24 cellular contexts compared by ENCODE assay signal in the genomic region with DNA sequence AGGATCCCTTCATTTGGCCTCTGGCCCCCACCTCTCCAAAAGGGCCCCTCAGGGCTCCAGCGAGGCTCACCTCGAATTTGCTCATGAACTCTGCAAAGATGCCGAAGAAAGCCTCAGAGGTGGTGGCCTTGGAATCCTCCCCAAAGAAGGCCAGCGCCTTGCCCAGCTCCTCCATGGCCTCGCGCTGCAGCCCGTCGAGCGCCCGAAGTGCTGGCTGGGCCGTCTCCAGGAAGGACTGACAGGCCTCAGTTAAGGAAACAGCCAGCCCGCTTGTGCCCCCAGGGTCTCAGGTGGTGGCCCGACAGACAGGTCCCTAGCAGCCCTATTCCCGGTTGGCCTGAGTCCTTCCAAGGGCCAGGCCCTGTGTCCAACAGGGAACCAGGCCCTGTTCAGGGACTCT. TPM values are rescaled to one million over a fixed set of nuclear protein-coding genes. Genes with fewer than 3 reads are reported as not detected.
DNase-seq lines count a peak whose midpoint lies in the region; ATAC-seq, FAIRE-seq and TF ChIP-seq lines count a peak whose summit lies in the region.
"Had no signal": no experiment of that assay in that cellular context is flagged by ENCODE, and none has a peak within 500 bp of the region (broad histone marks: within the 10 kb centered on the region; RNA-seq: fewer than 3 reads in every experiment).

No MANE protein-coding gene starts in this region.

- H3K9ac ChIP-seq in kidney (ENCODE audit: low read length in 2 of 2) = no peak overlapping the region

- H3K4me1 Mint-ChIP-seq in activated CD8-positive, alpha-beta T cell treated with anti-CD3 and anti-CD28 coated beads, Interleukin-2, amount 10 ng/mL, durations not matched to agents 7 days and 5 days (ENCODE audit: low read depth) = peaks cover 3% of the 10 kb centered on the region
- H3K4me1 Mint-ChIP-seq in activated CD8-positive, alpha-beta T cell treated with anti-CD3 and anti-CD28 coated beads for 36 hours (ENCODE audit: low read depth) = no peaks in the 10 kb centered on the region
- H3K4me1 Mint-ChIP-seq in natural killer cell treated with Interleukin-12 subunit alpha and Interleukin-12 subunit beta and Interleukin-15 and Interleukin-18, amount 100 ng/mL, for 72 hours (ENCODE audit: low read depth in 2 of 2) = no peaks in the 10 kb centered on the region
- no peaks in the 10 kb centered on the region for H3K4me1 Mint-ChIP-seq in natural killer cell
- H3K4me1 Mint-ChIP-seq: B cell had no signal

- H3K36me3 Mint-ChIP-seq in activated CD8-positive, alpha-beta T cell treated with anti-CD3 and anti-CD28 coated beads, Interleukin-2, amount 10 ng/mL, durations not matched to agents 7 days and 5 days (ENCODE audit: low read depth) = no peaks in the 10 kb centered on the region
- no peaks in the 10 kb centered on the region for H3K36me3 Mint-ChIP-seq in activated CD8-positive, alpha-beta T cell treated with anti-CD3 and anti-CD28 coated beads for 36 hours (ENCODE audit: low read depth)
- H3K36me3 Mint-ChIP-seq in natural killer cell treated with Interleukin-12 subunit alpha and Interleukin-12 subunit beta and Interleukin-15 and Interleukin-18, amount 100 ng/mL, for 72 hours = no peaks in the 10 kb centered on the region
- H3K36me3 Mint-ChIP-seq in natural killer cell = no peaks in the 10 kb centered on the region
- H3K36me3 Mint-ChIP-seq: CD8-positive, alpha-beta T cell had no signal

- CTCF ChIA-PET in activated CD8-positive, alpha-beta T cell treated with anti-CD3 and anti-CD28 coated beads, Interleukin-2, amount 10 ng/mL, durations not matched to agents 7 days and 5 days (lab: Charles Lee) = no interaction called here
- CTCF ChIA-PET in activated CD8-positive, alpha-beta T cell treated with anti-CD3 and anti-CD28 coated beads for 36 hours (lab: Charles Lee) = no interaction called here

- no peak for DNase-seq in activated CD8-positive, alpha-beta T cell treated with anti-CD3 and anti-CD28 coated beads, Interleukin-2, amount 10 ng/mL, durations not matched to agents 7 days and 5 days
- no peak for DNase-seq in activated CD8-positive, alpha-beta T cell treated with anti-CD3 and anti-CD28 coated beads for 36 hours
- peak; percentile 41 for DNase-seq in natural killer cell treated with Interleukin-12 subunit alpha and Interleukin-12 subunit beta and Interleukin-15 and Interleukin-18, amount 100 ng/mL, for 72 hours (ENCODE audit: low spot score)
- no peak for DNase-seq in natural killer cell
- peak; percentile 46 for DNase-seq in kidney
- DNase-seq: AML-193; Caco-2; Calu3; CD4-positive, alpha-beta T cell; CD8-positive, alpha-beta T cell; DMS79 treated with DMSO at 0.1 percent for 48 hours; GDM1 had no signal

- no peaks in the 10 kb centered on the region for H3K9me3 Mint-ChIP-seq in activated CD8-positive, alpha-beta T cell treated with anti-CD3 and anti-CD28 coated beads, Interleukin-2, amount 10 ng/mL, durations not matched to agents 7 days and 5 days (ENCODE audit: insufficient read depth)
- no peaks in the 10 kb centered on the region for H3K9me3 Mint-ChIP-seq in activated CD8-positive, alpha-beta T cell treated with anti-CD3 and anti-CD28 coated beads for 36 hours
- no peaks in the 10 kb centered on the region for H3K9me3 Mint-ChIP-seq in natural killer cell treated with Interleukin-12 subunit alpha and Interleukin-12 subunit beta and Interleukin-15 and Interleukin-18, amount 100 ng/mL, for 72 hours
- H3K9me3 Mint-ChIP-seq in natural killer cell = no peaks in the 10 kb centered on the region
- H3K9me3 Mint-ChIP-seq: CD4-positive, alpha-beta T cell; CD8-positive, alpha-beta T cell had no signal

- H3K27ac Mint-ChIP-seq in activated CD8-positive, alpha-beta T cell treated with anti-CD3 and anti-CD28 coated beads, Interleukin-2, amount 10 ng/mL, durations not matched to agents 7 days and 5 days = no peak overlapping the region
- H3K27ac Mint-ChIP-seq in activated CD8-positive, alpha-beta T cell treated with anti-CD3 and anti-CD28 coated beads for 36 hours = no peak overlapping the region
- H3K27ac Mint-ChIP-seq in natural killer cell treated with Interleukin-12 subunit alpha and Interleukin-12 subunit beta and Interleukin-15 and Interleukin-18, amount 100 ng/mL, for 72 hours = no peak overlapping the region
- no peak overlapping the region for H3K27ac Mint-ChIP-seq in natural killer cell
- H3K27ac Mint-ChIP-seq: B cell; CD4-positive, alpha-beta T cell; CD8-positive, alpha-beta T cell had no signal

- intact Hi-C loops in activated CD8-positive, alpha-beta T cell treated with anti-CD3 and anti-CD28 coated beads for 36 hours (cut with micrococcal nuclease) = no loop called here
- intact Hi-C loops in natural killer cell (cut with micrococcal nuclease) = no loop called here
- intact Hi-C loops in kidney (cut with DNase I) = no loop called here

- no peak overlapping the region for H3K27ac ChIP-seq in kidney (ENCODE audit: low read depth in 2 of 2, low read length in 2 of 2)
- H3K27ac ChIP-seq: 22Rv1; A549; BLaER1 treated with 17β-estradiol and CSF1 and Interleukin-3, amounts not matched to agents 10 nM and 100 nM; C4-2B had no signal

- H3K4me3 Mint-ChIP-seq in activated CD8-positive, alpha-beta T cell treated with anti-CD3 and anti-CD28 coated beads, Interleukin-2, amount 10 ng/mL, durations not matched to agents 7 days and 5 days = no peak overlapping the region
- no peak overlapping the region for H3K4me3 Mint-ChIP-seq in activated CD8-positive, alpha-beta T cell treated with anti-CD3 and anti-CD28 coated beads for 36 hours
- no peak overlapping the region for H3K4me3 Mint-ChIP-seq in natural killer cell treated with Interleukin-12 subunit alpha and Interleukin-12 subunit beta and Interleukin-15 and Interleukin-18, amount 100 ng/mL, for 72 hours
- H3K4me3 Mint-ChIP-seq in natural killer cell = no peak overlapping the region
- H3K4me3 Mint-ChIP-seq: B cell; CD4-positive, alpha-beta T cell; CD8-positive, alpha-beta T cell had no signal

- POLR2A ChIA-PET in activated CD8-positive, alpha-beta T cell treated with anti-CD3 and anti-CD28 coated beads, Interleukin-2, amount 10 ng/mL, durations not matched to agents 7 days and 5 days (lab: Charles Lee) = interaction anchor here (0.7 kb wide), 1 partner anchor 11 kb away, joined by 3 read pairs; no protein-coding TSS in a partner anchor
- POLR2A ChIA-PET in activated CD8-positive, alpha-beta T cell treated with anti-CD3 and anti-CD28 coated beads for 36 hours (lab: Charles Lee) = no interaction called here

- H3K36me3 ChIP-seq in kidney (ENCODE audit: control insufficient read depth in 1 of 2, insufficient read depth in 2 of 2, low read length in 2 of 2) = no peaks in the 10 kb centered on the region

- no peaks in the 10 kb centered on the region for H3K9me3 ChIP-seq in kidney (ENCODE audit: control insufficient read depth in 1 of 2, low read length in 2 of 2)
- H3K9me3 ChIP-seq: A549; BLaER1 treated with 17β-estradiol and CSF1 and Interleukin-3, amounts not matched to agents 10 nM and 100 nM; Caco-2 had no signal

- FAIRE-seq in kidney (lab: Jason Lieb, UNC) = no peak
- FAIRE-seq: A549, D721Med, GM12878, GM12892, GM18507 had no signal

- TF ChIP-seq CTCF in activated CD8-positive, alpha-beta T cell treated with anti-CD3 and anti-CD28 coated beads for 36 hours (IDR thresholded peaks at IDR 0.05) = no peak
- TF ChIP-seq CTCF in natural killer cell (IDR thresholded peaks at IDR 0.05) = no peak
- TF ChIP-seq CTCF in kidney (IDR thresholded peaks at IDR 0.05; ENCODE audit: borderline replicate concordance, extremely low read depth, insufficient read depth) = no peak

- peaks cover 0 to 2% of the 10 kb centered on the region in 2 donors for H3K4me1 ChIP-seq in kidney (ENCODE audit: control insufficient read depth in 1 of 2, insufficient read depth in 1 of 2, low read depth in 1 of 2, low read length in 2 of 2)
- H3K4me1 ChIP-seq: A549 had no signal

- no peak overlapping the region for H3K4me3 ChIP-seq in kidney (ENCODE audit: low read length in 2 of 2)
- H3K4me3 ChIP-seq: A549; BLaER1 treated with 17β-estradiol and CSF1 and Interleukin-3, amounts not matched to agents 10 nM and 100 nM; GM12878 had no signal

- no peaks in the 10 kb centered on the region for H3K27me3 Mint-ChIP-seq in activated CD8-positive, alpha-beta T cell treated with anti-CD3 and anti-CD28 coated beads, Interleukin-2, amount 10 ng/mL, durations not matched to agents 7 days and 5 days (ENCODE audit: low read depth)
- no peaks in the 10 kb centered on the region for H3K27me3 Mint-ChIP-seq in activated CD8-positive, alpha-beta T cell treated with anti-CD3 and anti-CD28 coated beads for 36 hours
- H3K27me3 Mint-ChIP-seq in natural killer cell treated with Interleukin-12 subunit alpha and Interleukin-12 subunit beta and Interleukin-15 and Interleukin-18, amount 100 ng/mL, for 72 hours = no peaks in the 10 kb centered on the region
- no peaks in the 10 kb centered on the region for H3K27me3 Mint-ChIP-seq in natural killer cell (ENCODE audit: low read depth in 2 of 2)
- H3K27me3 Mint-ChIP-seq: B cell; CD4-positive, alpha-beta T cell had no signal

- peak; percentile 33 for ATAC-seq in activated CD8-positive, alpha-beta T cell treated with anti-CD3 and anti-CD28 coated beads, Interleukin-2, amount 10 ng/mL, durations not matched to agents 7 days and 5 days
- no peak for ATAC-seq in activated CD8-positive, alpha-beta T cell treated with anti-CD3 and anti-CD28 coated beads for 36 hours
- no peak for ATAC-seq in natural killer cell treated with Interleukin-12 subunit alpha and Interleukin-12 subunit beta and Interleukin-15 and Interleukin-18, amount 100 ng/mL, for 72 hours
- no peak for ATAC-seq in natural killer cell
- ATAC-seq in GM21515 (IDR thresholded peaks at IDR 0.05; ENCODE audit: unreplicated experiment) = no peak
- no peak for ATAC-seq in HG02852 (IDR thresholded peaks at IDR 0.05; ENCODE audit: unreplicated experiment)
- ATAC-seq: A549; CD8-positive, alpha-beta T cell; GM12878 had no signal

RNA-seq across cellular contexts. Expression of a gene that starts 14.0 kb away (rescaled TPM):
- 10 to 100 TPM; 60.3 to 61.9 TPM for total RNA-seq in activated CD8-positive, alpha-beta T cell treated with anti-CD3 and anti-CD28 coated beads, Interleukin-2, amount 10 ng/mL, durations not matched to agents 7 days and 5 days
- 10 to 100 TPM; 61.3 to 63.3 TPM for total RNA-seq in activated CD8-positive, alpha-beta T cell treated with anti-CD3 and anti-CD28 coated beads for 36 hours
- total RNA-seq in natural killer cell treated with Interleukin-12 subunit alpha and Interleukin-12 subunit beta and Interleukin-15 and Interleukin-18, amount 100 ng/mL, for 72 hours = 100 to 1,000 TPM; 123 to 147 TPM
- total RNA-seq in natural killer cell (10 to 100 TPM; 56.2 to 60.2 (median 58.5) TPM), kidney (109 TPM)
- polyA plus RNA-seq in kidney (ENCODE audit: insufficient read depth, low read depth, low replicate concordance) = 108 TPM

RNA-seq across cellular contexts. Expression of a gene that starts 50.2 kb away (rescaled TPM):
- total RNA-seq in activated CD8-positive, alpha-beta T cell treated with anti-CD3 and anti-CD28 coated beads, Interleukin-2, amount 10 ng/mL, durations not matched to agents 7 days and 5 days = 10 to 100 TPM; 25.1 to 28.5 TPM
- total RNA-seq in activated CD8-positive, alpha-beta T cell treated with anti-CD3 and anti-CD28 coated beads for 36 hours = 10 to 100 TPM; 17.7 to 20.2 TPM
- total RNA-seq in natural killer cell treated with Interleukin-12 subunit alpha and Interleukin-12 subunit beta and Interleukin-15 and Interleukin-18, amount 100 ng/mL, for 72 hours = 10 to 100 TPM; 19.6 to 30.6 TPM
- total RNA-seq in natural killer cell = 10 to 100 TPM; 20.3 to 25.6 (median 25.2) TPM
- total RNA-seq in kidney = 25.6 TPM
- 7.7 TPM for polyA plus RNA-seq in kidney (ENCODE audit: insufficient read depth, low read depth, low replicate concordance)

RNA-seq across cellular contexts. Expression of a gene that starts 53.3 kb away (rescaled TPM):
- total RNA-seq in activated CD8-positive, alpha-beta T cell treated with anti-CD3 and anti-CD28 coated beads, Interleukin-2, amount 10 ng/mL, durations not matched to agents 7 days and 5 days = under 1 TPM in 1 of 2 experiments, not detected in 1; 0.21 TPM
- total RNA-seq in activated CD8-positive, alpha-beta T cell treated with anti-CD3 and anti-CD28 coated beads for 36 hours = under 1 TPM; 0.18 to 0.23 TPM
- total RNA-seq in natural killer cell treated with Interleukin-12 subunit alpha and Interleukin-12 subunit beta and Interleukin-15 and Interleukin-18, amount 100 ng/mL, for 72 hours = under 1 TPM in 1 of 2 donors, not detected in 1; 0.29 TPM
- total RNA-seq in natural killer cell (under 1 TPM; 0.39 to 0.45 (median 0.40) TPM), kidney (0.76 TPM)
- polyA plus RNA-seq in kidney (ENCODE audit: insufficient read depth, low read depth, low replicate concordance) = 0.11 TPM
- total RNA-seq: GM12878 had no signal
- polyA plus RNA-seq: A549, BJ, GM12878 had no signal

Comparison
In these comparisons a context has a peak if more than half of its experiments do, and no peak if none do; other contexts are left out.
1. DNase-seq: peak in natural killer cell treated with Interleukin-12 subunit alpha and Interleukin-12 subunit beta and Interleukin-15 and Interleukin-18, amount 100 ng/mL, for 72 hours (single experiment) and kidney (single experiment); none in activated CD8-positive, alpha-beta T cell treated with anti-CD3 and anti-CD28 coated beads, Interleukin-2, amount 10 ng/mL, durations not matched to agents 7 days and 5 days (single experiment), activated CD8-positive, alpha-beta T cell treated with anti-CD3 and anti-CD28 coated beads for 36 hours (single experiment) and natural killer cell (single experiment).